ENCODE assay signal across 1 cellular context in genomic region chr2:112993831-112994230, GRCh38.
A peak's percentile ranks its signal among the peaks of the same experiment; 100 is the strongest.
TF ChIP-seq lines count a peak whose summit lies in the region.

No MANE protein-coding gene starts in this region.

TF ChIP-seq in HepG2, 621 proteins besides CTCF, POLR2A, EP300 and RAD21 (continued from another document and continues in another):
- TF ChIP-seq ZHX2 (IDR thresholded peaks at IDR 0.05; ENCODE audit: low read depth) (no peak), ZHX2 (CRISPR knock-in tag; IDR thresholded peaks at IDR 0.05; ENCODE audit: borderline replicate concordance) (no peak), NONO (IDR thresholded peaks at IDR 0.05) (no peak), NONO (CRISPR knock-in tag; conservative IDR thresholded peaks at IDR 0.05) (no peak), SOX13 (IDR thresholded peaks at IDR 0.05) (no peak), SOX13 (CRISPR knock-in tag; conservative IDR thresholded peaks at IDR 0.05 in 1 of 2, IDR thresholded peaks at IDR 0.05 in 1 of 2) (peak in 1 of 2 experiments; percentile 44; a peak in 1 of 4 replicates), MIXL1 (CRISPR knock-in tag; IDR thresholded peaks at IDR 0.05) (no peak), ZMYM2 (CRISPR knock-in tag; IDR thresholded peaks at IDR 0.05) (no peak), CREM (IDR thresholded peaks at IDR 0.05) (peak; percentile 38; the same call in 1 of the 2 replicates), CREM (CRISPR knock-in tag; IDR thresholded peaks at IDR 0.05) (no peak), THAP9 (CRISPR knock-in tag; IDR thresholded peaks at IDR 0.05; ENCODE audit: borderline replicate concordance) (no peak), NFE2 (CRISPR knock-in tag; IDR thresholded peaks at IDR 0.05) (no peak), REPIN1 (CRISPR knock-in tag; IDR thresholded peaks at IDR 0.05; ENCODE audit: borderline replicate concordance, low read depth) (no peak), NFIB (CRISPR knock-in tag; IDR thresholded peaks at IDR 0.05; ENCODE audit: borderline replicate concordance) (no peak), ZBTB44 (CRISPR knock-in tag; IDR thresholded peaks at IDR 0.05) (no peak), PAXIP1 (CRISPR knock-in tag; conservative IDR thresholded peaks at IDR 0.05) (peak; percentile 32; the same call in 1 of the 2 replicates), RCOR2 (CRISPR knock-in tag; IDR thresholded peaks at IDR 0.05) (no peak), FOXO4 (CRISPR knock-in tag; conservative IDR thresholded peaks at IDR 0.05) (no peak), BORCS8-MEF2B (CRISPR knock-in tag; IDR thresholded peaks at IDR 0.05) (no peak), POLR2G (IDR thresholded peaks at IDR 0.05; ENCODE audit: low read depth, low read length) (no peak), MAF1 (CRISPR knock-in tag; IDR thresholded peaks at IDR 0.05; ENCODE audit: borderline replicate concordance) (no peak), BATF2 (CRISPR knock-in tag; IDR thresholded peaks at IDR 0.05) (no peak), TMF1 (CRISPR knock-in tag; IDR thresholded peaks at IDR 0.05; ENCODE audit: low read depth) (no peak), JUNB (CRISPR knock-in tag; IDR thresholded peaks at IDR 0.05; ENCODE audit: borderline replicate concordance) (no peak), SOX6 (IDR thresholded peaks at IDR 0.05) (no peak), SOX6 (CRISPR knock-in tag; IDR thresholded peaks at IDR 0.05) (peak; percentile 49; the same call in 1 of the 2 replicates), MTF1 (CRISPR knock-in tag; IDR thresholded peaks at IDR 0.05) (no peak), NPAS2 (CRISPR knock-in tag; IDR thresholded peaks at IDR 0.05; ENCODE audit: borderline replicate concordance) (no peak), HNF4G (IDR thresholded peaks at IDR 0.05; ENCODE audit: borderline replicate concordance, low read depth, low read length) (0 out of 2 replicates have a peak, but pooled peaks have one; percentile 51), HNF4G (CRISPR knock-in tag; IDR thresholded peaks at IDR 0.05; ENCODE audit: borderline replicate concordance, low read depth) (no peak), ZNF547 (CRISPR knock-in tag; IDR thresholded peaks at IDR 0.05) (no peak), CREB1 (IDR thresholded peaks at IDR 0.05) (peak; percentile 70), CREB1 (CRISPR knock-in tag; IDR thresholded peaks at IDR 0.05) (no peak), NFKB2 (CRISPR knock-in tag; IDR thresholded peaks at IDR 0.05; ENCODE audit: borderline replicate concordance) (no peak), FOXA1 (IDR thresholded peaks at IDR 0.05) (no peak), FOXA1 (CRISPR knock-in tag; IDR thresholded peaks at IDR 0.05) (0 out of 2 replicates have a peak, but pooled peaks have one; percentile 24), ZNF605 (CRISPR knock-in tag; IDR thresholded peaks at IDR 0.05) (no peak), KMT2B (CRISPR knock-in tag; IDR thresholded peaks at IDR 0.05) (no peak), CHCHD3 (CRISPR knock-in tag; IDR thresholded peaks at IDR 0.05) (no peak), ZNF431 (CRISPR knock-in tag; IDR thresholded peaks at IDR 0.05; ENCODE audit: borderline replicate concordance, low read depth) (no peak), ADNP (CRISPR knock-in tag; IDR thresholded peaks at IDR 0.05) (no peak), ZBTB21 (CRISPR knock-in tag; IDR thresholded peaks at IDR 0.05) (peak; percentile 95), MAX (IDR thresholded peaks at IDR 0.05) (no peak), ZNF138 (CRISPR knock-in tag; IDR thresholded peaks at IDR 0.05; ENCODE audit: low read depth) (no peak), ZNF282 (IDR thresholded peaks at IDR 0.05; ENCODE audit: partially characterized antibody) (no peak), FLYWCH1 (CRISPR knock-in tag; IDR thresholded peaks at IDR 0.05) (no peak), IKZF1 (IDR thresholded peaks at IDR 0.05) (no peak), KDM6A (CRISPR knock-in tag; IDR thresholded peaks at IDR 0.05; ENCODE audit: low read depth) (no peak), UBTF (CRISPR knock-in tag; IDR thresholded peaks at IDR 0.05) (no peak), CBX1 (IDR thresholded peaks at IDR 0.05; ENCODE audit: low read depth) (no peak), FOXJ3 (CRISPR knock-in tag; IDR thresholded peaks at IDR 0.05; ENCODE audit: borderline replicate concordance) (no peak; the same call in 1 of the 2 replicates), FOSL2 (CRISPR knock-in tag; IDR thresholded peaks at IDR 0.05) (no peak), NRL (CRISPR knock-in tag; IDR thresholded peaks at IDR 0.05; ENCODE audit: borderline replicate concordance) (no peak), ZNF264 (CRISPR knock-in tag; IDR thresholded peaks at IDR 0.05) (peak; percentile 49; the same call in 1 of the 2 replicates), ZNF615 (CRISPR knock-in tag; IDR thresholded peaks at IDR 0.05; ENCODE audit: borderline replicate concordance) (no peak), HOXA3 (CRISPR knock-in tag; IDR thresholded peaks at IDR 0.05) (peak; percentile 53; the same call in 1 of the 2 replicates)
